8 cellular contexts compared by ENCODE assay signal in genomic region chr16:69166221-69166833, GRCh38. TPM values are rescaled to one million over a fixed set of nuclear protein-coding genes. Genes with fewer than 3 reads are reported as not detected.
DNase-seq lines count a peak whose midpoint lies in the region; ATAC-seq and TF ChIP-seq lines count a peak whose summit lies in the region.

No MANE protein-coding gene starts in this region.

- TF ChIP-seq CTCF in endothelial cell (IDR thresholded peaks at IDR 0.05; ENCODE audit: unreplicated experiment), result no peak

- peaks cover 28% of the 10 kb centered on the region for H3K36me3 Mint-ChIP-seq in endothelial cell (ENCODE audit: low read depth, unreplicated experiment)

- no peak for TF ChIP-seq POLR2A in GM18505 (IDR thresholded peaks at IDR 0.05; ENCODE audit: borderline replicate concordance, extremely low read depth, insufficient read depth, insufficient read length)

- H3K4me3 Mint-ChIP-seq in endothelial cell (ENCODE audit: unreplicated experiment), result no peak overlapping the region

- H3K27me3 Mint-ChIP-seq in endothelial cell (ENCODE audit: unreplicated experiment), result no peaks in the 10 kb centered on the region

- peak; percentile 29 for DNase-seq in LHCN-M2 (ENCODE audit: low read depth)
- peak; percentile 49 for DNase-seq in activated T-cell treated with anti-CD3 and anti-CD28 coated beads, Interleukin-2, amount 50 U/mL, for 1 hour
- DNase-seq in head of caudate nucleus, result peak in 33 of 42 donors; percentile 18 to 75 (median 48)
- DNase-seq in stimulated activated CD8-positive, alpha-beta memory T cell treated with anti-CD3 and anti-CD28 coated beads, Interleukin-4, amount 100 ng/mL, for 24 hours (ENCODE audit: low read depth), result peak; percentile 62
- DNase-seq in NCI-H1417 treated with DMSO at 0.1 percent for 48 hours (lab: John Stamatoyannopoulos, UW), result no peak
- no peak for DNase-seq in endothelial cell (ENCODE audit: low spot score)
- no peak for DNase-seq in NCI-H128 (lab: John Stamatoyannopoulos, UW; ENCODE audit: unreplicated experiment)

- intact Hi-C loops in head of caudate nucleus (cut with DNase I), result no loop called here

- no peaks in the 10 kb centered on the region for H3K4me1 Mint-ChIP-seq in endothelial cell (ENCODE audit: unreplicated experiment)

- H3K27ac Mint-ChIP-seq in endothelial cell (ENCODE audit: unreplicated experiment), result no peak overlapping the region

- no peak for ATAC-seq in GM18505 (IDR thresholded peaks at IDR 0.05; ENCODE audit: unreplicated experiment)

- no peaks in the 10 kb centered on the region for H3K9me3 Mint-ChIP-seq in endothelial cell (ENCODE audit: unreplicated experiment)

RNA-seq across cellular contexts. Expression of gene SNTB2, which starts 20.6 kb away (rescaled TPM):
- total RNA-seq in LHCN-M2 (2014; rRNA removed) (18.5 and 29.6 TPM in 2 replicates), endothelial cell (ENCODE audit: unreplicated experiment) (16.8 TPM)
- 5.7 TPM for polyA plus RNA-seq in LHCN-M2 (2012)

RNA-seq across cellular contexts. Expression of gene UTP4, which starts 33.9 kb away (rescaled TPM):
- 24.3 and 28.5 TPM in 2 replicates for total RNA-seq in LHCN-M2 (2014; rRNA removed)
- 43.6 TPM for polyA plus RNA-seq in LHCN-M2 (2012)
- 39.3 TPM for total RNA-seq in endothelial cell (ENCODE audit: unreplicated experiment)

RNA-seq across cellular contexts. Expression of gene CHTF8, which starts 33.9 kb away (rescaled TPM):
- 53.7 and 67.9 TPM in 2 replicates for total RNA-seq in LHCN-M2 (2014; rRNA removed)
- 85.6 TPM for polyA plus RNA-seq in LHCN-M2 (2012)
- total RNA-seq in endothelial cell (ENCODE audit: unreplicated experiment), result 169 TPM

Comparison
In these comparisons a context has a peak if more than half of its experiments do, and no peak if none do; other contexts are left out.
1. DNase-seq: peak in LHCN-M2 (single experiment), activated T-cell treated with anti-CD3 and anti-CD28 coated beads, Interleukin-2, amount 50 U/mL, for 1 hour (single experiment), head of caudate nucleus (33 of 42) and stimulated activated CD8-positive, alpha-beta memory T cell treated with anti-CD3 and anti-CD28 coated beads, Interleukin-4, amount 100 ng/mL, for 24 hours (single experiment); none in NCI-H1417 treated with DMSO at 0.1 percent for 48 hours (single experiment), endothelial cell (single experiment) and NCI-H128 (single experiment).